ENCODE assay signal across 10 cellular contexts in the genomic region with DNA sequence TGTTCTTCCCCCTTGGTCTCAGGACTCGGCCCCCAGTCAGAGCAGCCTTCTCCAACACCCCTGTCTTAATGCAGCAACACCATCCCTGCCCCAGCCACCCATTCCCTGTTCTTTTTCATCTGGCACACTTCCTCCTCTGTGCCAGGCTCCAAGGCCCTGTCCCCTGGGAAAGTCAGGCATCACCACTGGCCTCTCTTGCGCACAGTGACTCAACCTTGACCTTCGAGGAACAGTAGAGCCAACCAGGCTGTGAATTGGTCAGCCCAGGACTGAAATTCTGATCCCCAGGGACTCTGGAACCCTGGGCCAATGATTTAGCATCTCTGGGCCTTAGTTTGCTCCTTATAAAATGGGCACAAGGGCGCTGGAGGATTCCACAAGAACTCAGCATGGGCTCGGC. TPM values are rescaled to one million over a fixed set of nuclear protein-coding genes. Genes with fewer than 3 reads are reported as not detected.
DNase-seq lines count a peak whose midpoint lies in the region; ATAC-seq and TF ChIP-seq lines count a peak whose summit lies in the region.
"Had no signal": no experiment of that assay in that cellular context is flagged by ENCODE, and none has a peak within 500 bp of the region (broad histone marks: within the 10 kb centered on the region; RNA-seq: fewer than 3 reads in every experiment).

No MANE protein-coding gene starts in this region.

- H3K27ac Mint-ChIP-seq in activated T-cell treated with anti-CD3 and anti-CD28 coated beads, Interleukin-2, amount 50 U/mL, for 72 hours: peak overlapping the region; percentile 96
- peak overlapping the region; percentile 99 for H3K27ac Mint-ChIP-seq in activated CD8-positive, alpha-beta T cell treated with anti-CD3 and anti-CD28 coated beads, Interleukin-2, amount 10 ng/mL, durations not matched to agents 7 days and 5 days
- H3K27ac Mint-ChIP-seq in immature natural killer cell: peak overlapping the region; percentile 99 to 100 (median 100)
- no peak overlapping the region for H3K27ac Mint-ChIP-seq in progenitor cell of endocrine pancreas

- TF ChIP-seq CTCF in osteoblast (IDR thresholded peaks at IDR 0.05; ENCODE audit: extremely low read depth, low read depth, low read length) (no peak), BE2C (IDR thresholded peaks at IDR 0.05; ENCODE audit: low read depth, low read length) (no peak), progenitor cell of endocrine pancreas (IDR thresholded peaks at IDR 0.05; ENCODE audit: unreplicated experiment) (no peak)

- no peak overlapping the region for H3K4me2 ChIP-seq in osteoblast (ENCODE audit: insufficient read depth, low read length)
- H3K4me2 ChIP-seq: hepatocyte had no signal

- H3K27ac ChIP-seq in temporal lobe (ENCODE audit: low read depth, low read length): peak overlapping the region; percentile 100
- no peak overlapping the region for H3K27ac ChIP-seq in osteoblast (ENCODE audit: low read depth, low read length)
- H3K27ac ChIP-seq: hepatocyte had no signal

- no peak for ATAC-seq in activated T-cell treated with anti-CD3 and anti-CD28 coated beads, Interleukin-2, amount 50 U/mL, for 72 hours (replicated peaks in 1 of 2)
- ATAC-seq in activated CD8-positive, alpha-beta T cell treated with anti-CD3 and anti-CD28 coated beads, Interleukin-2, amount 10 ng/mL, durations not matched to agents 7 days and 5 days: no peak

- no peak overlapping the region for H3K4me3 ChIP-seq in osteoblast (ENCODE audit: insufficient read depth, low read length)
- no peak overlapping the region for H3K4me3 ChIP-seq in BE2C (ENCODE audit: low read depth, low read length)
- H3K4me3 ChIP-seq: hepatocyte had no signal

- POLR2A ChIA-PET in activated CD8-positive, alpha-beta T cell treated with anti-CD3 and anti-CD28 coated beads, Interleukin-2, amount 10 ng/mL, durations not matched to agents 7 days and 5 days (lab: Charles Lee): interaction anchor here (0.7 to 1.8 kb wide), 5 partner anchors 7 to 101 kb away, joined by 3 to 15 read pairs (median 3); a partner anchor contains a TSS

- H3K4me1 ChIP-seq in osteoblast (ENCODE audit: insufficient read depth, low read length) (peaks cover 51% of the 10 kb centered on the region), BE2C (peaks cover 47% of the 10 kb centered on the region)

- H3K9me3 Mint-ChIP-seq in activated T-cell treated with anti-CD3 and anti-CD28 coated beads, Interleukin-2, amount 50 U/mL, for 72 hours: no peaks in the 10 kb centered on the region
- H3K9me3 Mint-ChIP-seq in activated CD8-positive, alpha-beta T cell treated with anti-CD3 and anti-CD28 coated beads, Interleukin-2, amount 10 ng/mL, durations not matched to agents 7 days and 5 days (ENCODE audit: insufficient read depth): no peaks in the 10 kb centered on the region
- H3K9me3 Mint-ChIP-seq in immature natural killer cell (peaks cover 0 to 2% (median 0%) of the 10 kb centered on the region in 6 donors), progenitor cell of endocrine pancreas (ENCODE audit: low read depth) (no peaks in the 10 kb centered on the region)

- H3K27me3 ChIP-seq in osteoblast (ENCODE audit: insufficient read depth, low read length) (peaks cover 8% of the 10 kb centered on the region), BE2C (no peaks in the 10 kb centered on the region)
- H3K27me3 ChIP-seq: hepatocyte had no signal

- H4K20me1 ChIP-seq in osteoblast (ENCODE audit: insufficient read depth, low read length): peaks cover 75% of the 10 kb centered on the region

- H3K9me3 ChIP-seq in osteoblast (ENCODE audit: low read depth, low read length): no peaks in the 10 kb centered on the region
- no peaks in the 10 kb centered on the region for H3K9me3 ChIP-seq in BE2C

- H3K4me3 Mint-ChIP-seq in activated T-cell treated with anti-CD3 and anti-CD28 coated beads, Interleukin-2, amount 50 U/mL, for 72 hours: peak overlapping the region; percentile 84 to 85
- H3K4me3 Mint-ChIP-seq in activated CD8-positive, alpha-beta T cell treated with anti-CD3 and anti-CD28 coated beads, Interleukin-2, amount 10 ng/mL, durations not matched to agents 7 days and 5 days: peak overlapping the region; percentile 23
- H3K4me3 Mint-ChIP-seq in immature natural killer cell (peak overlapping the region; percentile 89 to 96 (median 91)), progenitor cell of endocrine pancreas (ENCODE audit: low read depth) (no peak overlapping the region)

- peaks cover 0 to 3% of the 10 kb centered on the region in 2 donors for H3K36me3 Mint-ChIP-seq in activated T-cell treated with anti-CD3 and anti-CD28 coated beads, Interleukin-2, amount 50 U/mL, for 72 hours (ENCODE audit: insufficient read depth in 2 of 2)
- H3K36me3 Mint-ChIP-seq in activated CD8-positive, alpha-beta T cell treated with anti-CD3 and anti-CD28 coated beads, Interleukin-2, amount 10 ng/mL, durations not matched to agents 7 days and 5 days (ENCODE audit: low read depth): peaks cover 31% of the 10 kb centered on the region
- H3K36me3 Mint-ChIP-seq in immature natural killer cell (peaks cover 0 to 8% (median 5%) of the 10 kb centered on the region in 3 donors), progenitor cell of endocrine pancreas (ENCODE audit: insufficient read depth) (peaks cover 1% of the 10 kb centered on the region)

- no peaks in the 10 kb centered on the region for H3K36me3 ChIP-seq in osteoblast (ENCODE audit: insufficient read depth, low read length)
- peaks cover 3% of the 10 kb centered on the region for H3K36me3 ChIP-seq in BE2C

- CTCF ChIA-PET in activated CD8-positive, alpha-beta T cell treated with anti-CD3 and anti-CD28 coated beads, Interleukin-2, amount 10 ng/mL, durations not matched to agents 7 days and 5 days (lab: Charles Lee): interaction anchor here (0.8 to 14.0 kb wide), 2 partner anchors 9 to 15 kb away, joined by 3 to 288 read pairs; no protein-coding TSS in a partner anchor

- H3K27me3 Mint-ChIP-seq in activated T-cell treated with anti-CD3 and anti-CD28 coated beads, Interleukin-2, amount 50 U/mL, for 72 hours (ENCODE audit: low read depth): no peaks in the 10 kb centered on the region
- no peaks in the 10 kb centered on the region for H3K27me3 Mint-ChIP-seq in activated CD8-positive, alpha-beta T cell treated with anti-CD3 and anti-CD28 coated beads, Interleukin-2, amount 10 ng/mL, durations not matched to agents 7 days and 5 days (ENCODE audit: low read depth)
- H3K27me3 Mint-ChIP-seq in immature natural killer cell (ENCODE audit: low read depth in 3 of 3) (peaks cover 27 to 43% (median 43%) of the 10 kb centered on the region in 3 donors), progenitor cell of endocrine pancreas (no peaks in the 10 kb centered on the region)

- H3K79me2 ChIP-seq in osteoblast (ENCODE audit: insufficient read depth, low read length): peaks cover 2% of the 10 kb centered on the region

- no peak overlapping the region for H2AFZ ChIP-seq in osteoblast (ENCODE audit: low read length)
- H2AFZ ChIP-seq: hepatocyte had no signal

- peaks cover 82% of the 10 kb centered on the region for H3K4me1 Mint-ChIP-seq in activated T-cell treated with anti-CD3 and anti-CD28 coated beads, Interleukin-2, amount 50 U/mL, for 72 hours (ENCODE audit: low read depth)
- H3K4me1 Mint-ChIP-seq in activated CD8-positive, alpha-beta T cell treated with anti-CD3 and anti-CD28 coated beads, Interleukin-2, amount 10 ng/mL, durations not matched to agents 7 days and 5 days (ENCODE audit: low read depth): peaks cover 89% of the 10 kb centered on the region
- H3K4me1 Mint-ChIP-seq in immature natural killer cell (peaks cover 88 to 89% of the 10 kb centered on the region in 2 donors), progenitor cell of endocrine pancreas (ENCODE audit: low read depth) (peaks cover 16% of the 10 kb centered on the region)

- DNase-seq in activated T-cell treated with anti-CD3 and anti-CD28 coated beads, Interleukin-2, amount 50 U/mL, for 72 hours: no peak
- DNase-seq in activated T-cell treated with anti-CD3 and anti-CD28 coated beads for 4 hours (no peak), immature natural killer cell (no peak), osteoblast (ENCODE audit: insufficient read length, low spot score, missing footprints) (no peak), BE2C (no peak), progenitor cell of endocrine pancreas (ENCODE audit: low spot score, unreplicated experiment) (no peak)
- DNase-seq in activated CD8-positive, alpha-beta T cell treated with anti-CD3 and anti-CD28 coated beads, Interleukin-2, amount 10 ng/mL, durations not matched to agents 7 days and 5 days: no peak
- DNase-seq: NCI-H524 treated with DMSO at 0.1 percent for 48 hours had no signal

RNA-seq across cellular contexts. Expression of a gene that starts 10.5 kb away (rescaled TPM):
- 10 to 100 TPM; 50.7 to 78.2 TPM for total RNA-seq in activated T-cell treated with anti-CD3 and anti-CD28 coated beads, Interleukin-2, amount 50 U/mL, for 72 hours
- total RNA-seq in activated CD8-positive, alpha-beta T cell treated with anti-CD3 and anti-CD28 coated beads, Interleukin-2, amount 10 ng/mL, durations not matched to agents 7 days and 5 days: 100 to 1,000 TPM in 1 of 2 experiments, 10 to 100 TPM in 1; 85.7 to 102 TPM
- 10 to 100 TPM; 31.2 to 68.8 (median 31.6) TPM for polyA plus RNA-seq in immature natural killer cell
- total RNA-seq in temporal lobe (92.0 TPM), osteoblast (11.2 and 12.7 TPM in 2 replicates), progenitor cell of endocrine pancreas (82.3 and 84.6 TPM in 2 replicates)
- polyA plus RNA-seq in BE2C (2012; ENCODE audit: insufficient read depth, insufficient read length, low read depth): 327 TPM

RNA-seq across cellular contexts. Expression of a gene that starts 32.2 kb away (rescaled TPM):
- 1 to 10 TPM in 1 of 2 donors, under 1 TPM in 1; 0.86 to 2.0 TPM for total RNA-seq in activated T-cell treated with anti-CD3 and anti-CD28 coated beads, Interleukin-2, amount 50 U/mL, for 72 hours
- 1 to 10 TPM; 3.1 to 4.1 TPM for total RNA-seq in activated CD8-positive, alpha-beta T cell treated with anti-CD3 and anti-CD28 coated beads, Interleukin-2, amount 10 ng/mL, durations not matched to agents 7 days and 5 days
- not detected for polyA plus RNA-seq in immature natural killer cell
- total RNA-seq in temporal lobe (1.5 TPM), osteoblast (3.3 and 3.8 TPM in 2 replicates), progenitor cell of endocrine pancreas (5.2 and 7.3 TPM in 2 replicates)
- 7.4 TPM for polyA plus RNA-seq in BE2C (2012; ENCODE audit: insufficient read depth, insufficient read length, low read depth)
